In the genomic region with DNA sequence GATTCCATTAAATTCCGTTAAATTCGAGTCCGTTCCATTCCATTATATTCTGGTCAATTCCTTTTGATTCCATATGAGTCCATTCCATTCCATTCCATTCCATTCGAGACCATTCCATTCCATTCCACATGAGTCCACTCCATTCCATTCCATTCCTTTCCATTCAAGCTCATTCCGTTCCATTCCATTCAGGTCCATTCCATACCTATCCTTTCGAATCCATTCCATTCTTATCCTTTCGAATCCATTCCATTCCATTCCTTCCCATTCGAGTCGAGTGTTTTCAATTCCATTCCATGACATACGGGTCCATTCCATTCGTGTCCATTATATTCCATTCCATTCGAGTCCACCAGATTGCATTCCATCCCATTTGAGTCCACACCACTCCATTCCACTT, we compare ENCODE assay signal across 1 cellular context.
TF ChIP-seq lines count a peak whose summit lies in the region.

No MANE protein-coding gene starts in this region.

TF ChIP-seq in HepG2, 621 proteins besides CTCF, POLR2A, EP300 and RAD21 (continued from another document):
- peak; percentile 29; the same call in 1 of the 2 replicates for TF ChIP-seq LCORL (IDR thresholded peaks at IDR 0.05)
- TF ChIP-seq LCORL (CRISPR knock-in tag; IDR thresholded peaks at IDR 0.05): no peak
- 0 out of 2 replicates have a peak, but pooled peaks have one; percentile 5 for TF ChIP-seq RAD51 (IDR thresholded peaks at IDR 0.05; ENCODE audit: borderline replicate concordance)
- TF ChIP-seq EZH2 (conservative IDR thresholded peaks at IDR 0.05; ENCODE audit: low read depth, low read length): no peak
- no peak for TF ChIP-seq HDAC6 (IDR thresholded peaks at IDR 0.05; ENCODE audit: low read depth, low read length)
- TF ChIP-seq ATF2 (CRISPR knock-in tag; IDR thresholded peaks at IDR 0.05): no peak
- no peak for TF ChIP-seq TAF15 (IDR thresholded peaks at IDR 0.05; ENCODE audit: low read depth, low read length, poor library complexity, severe bottlenecking)
- TF ChIP-seq NBN (conservative IDR thresholded peaks at IDR 0.05): peak; percentile 83; the same call in 1 of the 2 replicates
- TF ChIP-seq TRIM22 (IDR thresholded peaks at IDR 0.05): peak; percentile 66; the same call in 1 of the 2 replicates
- TF ChIP-seq ZNF589 (CRISPR knock-in tag; conservative IDR thresholded peaks at IDR 0.05): no peak
- no peak for TF ChIP-seq NR2C2 (CRISPR knock-in tag; IDR thresholded peaks at IDR 0.05; ENCODE audit: borderline replicate concordance)
- TF ChIP-seq FOXK2 (IDR thresholded peaks at IDR 0.05): no peak
- TF ChIP-seq AGO1 (IDR thresholded peaks at IDR 0.05; ENCODE audit: low read depth, low read length, poor library complexity, severe bottlenecking): no peak
- no peak for TF ChIP-seq CEBPG (CRISPR knock-in tag; IDR thresholded peaks at IDR 0.05)
- TF ChIP-seq ZBTB7B (CRISPR knock-in tag; IDR thresholded peaks at IDR 0.05): no peak
- no peak for TF ChIP-seq PAX8 (CRISPR knock-in tag; IDR thresholded peaks at IDR 0.05; ENCODE audit: borderline replicate concordance)
- TF ChIP-seq DBP (CRISPR knock-in tag; IDR thresholded peaks at IDR 0.05; ENCODE audit: not compliant biosample characterization): no peak
- no peak for TF ChIP-seq ISL2 (CRISPR knock-in tag; IDR thresholded peaks at IDR 0.05)
- no peak for TF ChIP-seq CREM (IDR thresholded peaks at IDR 0.05)
- no peak for TF ChIP-seq CREM (CRISPR knock-in tag; IDR thresholded peaks at IDR 0.05)
- no peak for TF ChIP-seq RXRA (CRISPR knock-in tag; IDR thresholded peaks at IDR 0.05)
- TF ChIP-seq FOXO1 (CRISPR knock-in tag; IDR thresholded peaks at IDR 0.05): no peak
- no peak for TF ChIP-seq ARNTL (CRISPR knock-in tag; IDR thresholded peaks at IDR 0.05)
- no peak for TF ChIP-seq ZSCAN31 (CRISPR knock-in tag; IDR thresholded peaks at IDR 0.05; ENCODE audit: low read depth)
- 0 out of 2 replicates have a peak, but pooled peaks have one; percentile 33 for TF ChIP-seq FLYWCH1 (CRISPR knock-in tag; IDR thresholded peaks at IDR 0.05)
- 0 out of 2 replicates have a peak, but pooled peaks have one; percentile 17 for TF ChIP-seq FOXA1 (IDR thresholded peaks at IDR 0.05)
- no peak for TF ChIP-seq FOXA1 (CRISPR knock-in tag; IDR thresholded peaks at IDR 0.05)
- TF ChIP-seq ZNF121 (CRISPR knock-in tag; IDR thresholded peaks at IDR 0.05): no peak
- no peak for TF ChIP-seq BRCA1 (CRISPR knock-in tag; IDR thresholded peaks at IDR 0.05)
- no peak for TF ChIP-seq XRCC5 (optimal IDR thresholded peaks at IDR 0.05; ENCODE audit: low read length)
- TF ChIP-seq, protein P1, sequence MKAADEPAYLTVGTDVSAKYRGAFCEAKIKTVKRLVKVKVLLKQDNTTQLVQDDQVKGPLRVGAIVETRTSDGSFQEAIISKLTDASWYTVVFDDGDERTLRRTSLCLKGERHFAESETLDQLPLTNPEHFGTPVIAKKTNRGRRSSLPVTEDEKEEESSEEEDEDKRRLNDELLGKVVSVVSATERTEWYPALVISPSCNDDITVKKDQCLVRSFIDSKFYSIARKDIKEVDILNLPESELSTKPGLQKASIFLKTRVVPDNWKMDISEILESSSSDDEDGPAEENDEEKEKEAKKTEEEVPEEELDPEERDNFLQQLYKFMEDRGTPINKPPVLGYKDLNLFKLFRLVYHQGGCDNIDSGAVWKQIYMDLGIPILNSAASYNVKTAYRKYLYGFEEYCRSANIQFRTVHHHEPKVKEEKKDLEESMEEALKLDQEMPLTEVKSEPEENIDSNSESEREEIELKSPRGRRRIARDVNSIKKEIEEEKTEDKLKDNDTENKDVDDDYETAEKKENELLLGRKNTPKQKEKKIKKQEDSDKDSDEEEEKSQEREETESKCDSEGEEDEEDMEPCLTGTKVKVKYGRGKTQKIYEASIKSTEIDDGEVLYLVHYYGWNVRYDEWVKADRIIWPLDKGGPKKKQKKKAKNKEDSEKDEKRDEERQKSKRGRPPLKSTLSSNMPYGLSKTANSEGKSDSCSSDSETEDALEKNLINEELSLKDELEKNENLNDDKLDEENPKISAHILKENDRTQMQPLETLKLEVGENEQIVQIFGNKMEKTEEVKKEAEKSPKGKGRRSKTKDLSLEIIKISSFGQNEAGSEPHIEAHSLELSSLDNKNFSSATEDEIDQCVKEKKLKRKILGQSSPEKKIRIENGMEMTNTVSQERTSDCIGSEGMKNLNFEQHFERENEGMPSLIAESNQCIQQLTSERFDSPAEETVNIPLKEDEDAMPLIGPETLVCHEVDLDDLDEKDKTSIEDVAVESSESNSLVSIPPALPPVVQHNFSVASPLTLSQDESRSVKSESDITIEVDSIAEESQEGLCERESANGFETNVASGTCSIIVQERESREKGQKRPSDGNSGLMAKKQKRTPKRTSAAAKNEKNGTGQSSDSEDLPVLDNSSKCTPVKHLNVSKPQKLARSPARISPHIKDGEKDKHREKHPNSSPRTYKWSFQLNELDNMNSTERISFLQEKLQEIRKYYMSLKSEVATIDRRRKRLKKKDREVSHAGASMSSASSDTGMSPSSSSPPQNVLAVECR (CRISPR knock-in tag; IDR thresholded peaks at IDR 0.05; ENCODE audit: borderline replicate concordance): no peak
- TF ChIP-seq, protein P2, sequence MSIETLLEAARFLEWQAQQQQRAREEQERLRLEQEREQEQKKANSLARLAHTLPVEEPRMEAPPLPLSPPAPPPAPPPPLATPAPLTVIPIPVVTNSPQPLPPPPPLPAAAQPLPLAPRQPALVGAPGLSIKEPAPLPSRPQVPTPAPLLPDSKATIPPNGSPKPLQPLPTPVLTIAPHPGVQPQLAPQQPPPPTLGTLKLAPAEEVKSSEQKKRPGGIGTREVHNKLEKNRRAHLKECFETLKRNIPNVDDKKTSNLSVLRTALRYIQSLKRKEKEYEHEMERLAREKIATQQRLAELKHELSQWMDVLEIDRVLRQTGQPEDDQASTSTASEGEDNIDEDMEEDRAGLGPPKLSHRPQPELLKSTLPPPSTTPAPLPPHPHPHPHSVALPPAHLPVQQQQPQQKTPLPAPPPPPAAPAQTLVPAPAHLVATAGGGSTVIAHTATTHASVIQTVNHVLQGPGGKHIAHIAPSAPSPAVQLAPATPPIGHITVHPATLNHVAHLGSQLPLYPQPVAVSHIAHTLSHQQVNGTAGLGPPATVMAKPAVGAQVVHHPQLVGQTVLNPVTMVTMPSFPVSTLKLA (IDR thresholded peaks at IDR 0.05): peak; percentile 7
